Comparison of ENCODE assay signal across 18 cellular contexts in genomic region chr5:133981714-133982113, GRCh38. TPM values are rescaled to one million over a fixed set of nuclear protein-coding genes. Genes with fewer than 3 reads are reported as not detected.
DNase-seq lines count a peak whose midpoint lies in the region; ATAC-seq and TF ChIP-seq lines count a peak whose summit lies in the region.
"Had no signal": no experiment of that assay in that cellular context is flagged by ENCODE, and none has a peak within 500 bp of the region (broad histone marks: within the 10 kb centered on the region; RNA-seq: fewer than 3 reads in every experiment).

No MANE protein-coding gene starts in this region.

- H3K79me2 ChIP-seq in OCI-LY7 (ENCODE audit: insufficient read depth, low read depth, low read length): no peaks in the 10 kb centered on the region

- H3K27ac Mint-ChIP-seq in activated naive CD4-positive, alpha-beta T cell treated with anti-CD3 and anti-CD28 coated beads, Interleukin-2, amount 10 ng/mL, durations not matched to agents 7 days and 5 days: peak overlapping the region; percentile 60

- H3K9me3 ChIP-seq in OCI-LY7 (ENCODE audit: low read length): no peaks in the 10 kb centered on the region
- H3K9me3 ChIP-seq: esophagus squamous epithelium, sigmoid colon, vagina had no signal

- H4K20me1 ChIP-seq in OCI-LY7 (ENCODE audit: insufficient read depth, low read length): no peaks in the 10 kb centered on the region

- no peak for DNase-seq in activated naive CD4-positive, alpha-beta T cell treated with anti-CD3 and anti-CD28 coated beads, Interleukin-2, amount 10 ng/mL, durations not matched to agents 7 days and 5 days
- no peak for DNase-seq in activated naive CD4-positive, alpha-beta T cell treated with Interleukin-2 at 50 U/mL for 16 hours
- DNase-seq in OCI-LY7 (ENCODE audit: low spot score): no peak
- no peak for DNase-seq in brain microvascular endothelial cell
- no peak for DNase-seq in NCI-H187 treated with DMSO at 0.1 percent for 48 hours (lab: John Stamatoyannopoulos, UW)
- no peak for DNase-seq in HUDEP-2 (lab: John Stamatoyannopoulos, UW; ENCODE audit: unreplicated experiment in 76 of 76)
- DNase-seq in NCI-H345 (lab: John Stamatoyannopoulos, UW): no peak
- DNase-seq: esophagus squamous epithelium; HCEC 1CT; NCI-H1436; NCI-H2227 treated with DMSO at 0.1 percent for 48 hours; SHP77 treated with DMSO at 0.1 percent for 48 hours; sigmoid colon; stimulated activated CD4-positive, alpha-beta T cell treated with anti-CD3 and anti-CD28 coated beads, Interleukin-1b, Interleukin-23, amount 100 ng/mL, for 48 hours; substantia nigra; T1000 had no signal

- TF ChIP-seq CTCF in OCI-LY7 (conservative IDR thresholded peaks at IDR 0.05; ENCODE audit: low read length): 0 out of 2 replicates have a peak, but pooled peaks have one; percentile 11
- peak; percentile 16 for TF ChIP-seq CTCF in brain microvascular endothelial cell (IDR thresholded peaks at IDR 0.05; ENCODE audit: low read depth, low read length, missing control alignments)

- H3K36me3 Mint-ChIP-seq in activated naive CD4-positive, alpha-beta T cell treated with anti-CD3 and anti-CD28 coated beads, Interleukin-2, amount 10 ng/mL, durations not matched to agents 7 days and 5 days: peaks cover 48% of the 10 kb centered on the region

- intact Hi-C loops in OCI-LY7 (cut with micrococcal nuclease; ENCODE audit: unreplicated experiment): no loop called here

- H3K4me3 ChIP-seq in OCI-LY7 (ENCODE audit: low read depth, low read length, poor library complexity, severe bottlenecking): no peak overlapping the region
- H3K4me3 ChIP-seq in brain microvascular endothelial cell (ENCODE audit: low read depth, low read length): no peak overlapping the region
- H3K4me3 ChIP-seq: esophagus squamous epithelium, sigmoid colon, vagina had no signal

- peaks cover 10% of the 10 kb centered on the region for H3K4me1 Mint-ChIP-seq in activated naive CD4-positive, alpha-beta T cell treated with anti-CD3 and anti-CD28 coated beads, Interleukin-2, amount 10 ng/mL, durations not matched to agents 7 days and 5 days

- CTCF ChIA-PET in activated naive CD4-positive, alpha-beta T cell treated with anti-CD3 and anti-CD28 coated beads, Interleukin-2, amount 10 ng/mL, durations not matched to agents 7 days and 5 days (lab: Charles Lee): interaction anchor here (1.0 to 12.4 kb wide), 5 partner anchors 11 to 112 kb away, joined by 3 to 107 read pairs (median 5); no protein-coding TSS in a partner anchor
- CTCF ChIA-PET in OCI-LY7 (lab: Charles Lee; ENCODE audit: unreplicated experiment): interaction anchor here (1.0 kb wide), 1 partner anchor 16 kb away, joined by 3 read pairs; no protein-coding TSS in a partner anchor

- H3K4me2 ChIP-seq in OCI-LY7 (ENCODE audit: low read length): no peak overlapping the region

- H2AFZ ChIP-seq in OCI-LY7 (ENCODE audit: low read length): no peak overlapping the region

- no peaks in the 10 kb centered on the region for H3K9me3 Mint-ChIP-seq in activated naive CD4-positive, alpha-beta T cell treated with anti-CD3 and anti-CD28 coated beads, Interleukin-2, amount 10 ng/mL, durations not matched to agents 7 days and 5 days

- no peak for ATAC-seq in HG02840 (IDR thresholded peaks at IDR 0.05; ENCODE audit: low FRiP score, unreplicated experiment)

- no peaks in the 10 kb centered on the region for H3K9me2 ChIP-seq in OCI-LY7 (ENCODE audit: insufficient read depth, low read length)

- POLR2A ChIA-PET in OCI-LY7 (lab: Charles Lee): interaction anchor here (1.2 to 1.9 kb wide), 2 partner anchors 8 to 12 kb away, joined by 3 to 7 read pairs; no protein-coding TSS in a partner anchor

- H3K27ac ChIP-seq in OCI-LY7 (ENCODE audit: low read depth, low read length, poor library complexity, severe bottlenecking) (no peak overlapping the region), brain microvascular endothelial cell (no peak overlapping the region)
- H3K27ac ChIP-seq: esophagus squamous epithelium, sigmoid colon, vagina had no signal

- BruUV-seq in OCI-LY7 (replicated peaks; lab: Mats Ljungman, UMichigan): no TSS peak

- no peaks in the 10 kb centered on the region for H3K4me1 ChIP-seq in OCI-LY7 (ENCODE audit: insufficient read depth, low read length, poor library complexity, severe bottlenecking)
- H3K4me1 ChIP-seq: vagina had no signal

- in situ Hi-C loops in brain microvascular endothelial cell (cut with HindIII; ENCODE audit: low pct_ligation_motif_present, low sequenced_read_pairs): no loop called here

- no peaks in the 10 kb centered on the region for H3K27me3 ChIP-seq in brain microvascular endothelial cell (replicated peaks)
- H3K27me3 ChIP-seq: esophagus squamous epithelium, sigmoid colon, vagina had no signal

- H3K27me3 Mint-ChIP-seq in activated naive CD4-positive, alpha-beta T cell treated with anti-CD3 and anti-CD28 coated beads, Interleukin-2, amount 10 ng/mL, durations not matched to agents 7 days and 5 days: no peaks in the 10 kb centered on the region

- H3K36me3 ChIP-seq in OCI-LY7 (ENCODE audit: insufficient read depth, low read length) (peaks cover 92% of the 10 kb centered on the region), brain microvascular endothelial cell (replicated peaks) (peaks cover 49% of the 10 kb centered on the region)

- no peak overlapping the region for H3K4me3 Mint-ChIP-seq in activated naive CD4-positive, alpha-beta T cell treated with anti-CD3 and anti-CD28 coated beads, Interleukin-2, amount 10 ng/mL, durations not matched to agents 7 days and 5 days

RNA-seq across cellular contexts. Expression of gene C5orf15, which starts 13.3 kb away (rescaled TPM):
- total RNA-seq in OCI-LY7 (2014; rRNA removed; shearing (Covaris generic)): 32.5 and 46.4 TPM in 2 replicates
- total RNA-seq in OCI-LY7 (2022): 32.2 and 39.2 TPM in 2 replicates

RNA-seq across cellular contexts. Expression of gene VDAC1, which starts 23.1 kb away (rescaled TPM):
- 143 and 157 TPM in 2 replicates for total RNA-seq in OCI-LY7 (2014; rRNA removed; shearing (Covaris generic))
- total RNA-seq in OCI-LY7 (2022): 247 and 253 TPM in 2 replicates
